In the genomic region with DNA sequence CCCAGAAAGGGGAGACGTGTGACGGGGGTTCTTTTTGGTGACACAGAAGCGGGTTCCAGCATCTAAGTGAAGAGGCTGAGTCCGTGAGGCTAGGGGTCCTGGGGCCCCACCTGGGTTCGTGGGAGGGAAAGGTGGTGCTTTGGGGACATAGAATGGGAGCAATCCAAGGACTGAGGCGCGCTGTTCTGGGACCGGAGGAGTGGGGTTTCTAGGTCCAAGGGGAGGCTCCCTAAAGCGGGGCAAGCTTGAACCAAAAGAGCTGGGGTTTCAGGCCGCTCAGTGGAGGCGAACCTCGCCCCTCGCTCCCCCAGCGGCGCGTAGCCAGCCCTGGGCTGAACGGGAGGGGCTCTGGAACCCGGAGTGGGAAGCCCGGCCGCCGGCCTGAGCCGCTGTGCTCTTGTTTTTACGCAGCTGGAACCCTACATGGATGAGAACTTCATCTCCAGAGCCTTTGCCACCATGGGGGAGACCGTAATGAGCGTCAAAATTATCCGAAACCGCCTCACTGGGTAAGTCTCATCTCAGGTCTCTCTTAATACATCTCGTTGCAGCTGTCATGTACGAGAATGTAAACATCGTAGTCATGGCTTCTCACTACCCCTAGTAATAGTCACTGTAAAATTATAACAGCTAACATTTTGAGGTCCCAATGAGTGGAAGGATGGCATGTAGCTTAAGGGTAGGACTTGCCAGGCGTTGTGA, we compare ENCODE assay signal across 8 cellular contexts. TPM values are rescaled to one million over a fixed set of nuclear protein-coding genes. Genes with fewer than 3 reads are reported as not detected.
DNase-seq lines count a peak whose midpoint lies in the region; ATAC-seq, FAIRE-seq and TF ChIP-seq lines count a peak whose summit lies in the region.

No MANE protein-coding gene starts in this region.

- H3K27me3 Mint-ChIP-seq in central memory CD8-positive, alpha-beta T cell: no peaks in the 10 kb centered on the region

- peak overlapping the region; percentile 98 for H3K4me3 Mint-ChIP-seq in central memory CD8-positive, alpha-beta T cell

- H3K9me3 ChIP-seq in SJCRH30 (replicated peaks): no peaks in the 10 kb centered on the region

- peak overlapping the region; percentile 97 for H3K27ac Mint-ChIP-seq in central memory CD8-positive, alpha-beta T cell (ENCODE audit: low read depth)

- no peaks in the 10 kb centered on the region for H3K9me3 Mint-ChIP-seq in central memory CD8-positive, alpha-beta T cell

- no peak for TF ChIP-seq CTCF in D721Med (IDR thresholded peaks at IDR 0.05; ENCODE audit: insufficient read depth, missing control alignments)

- DNase-seq in COR-L47 (lab: John Stamatoyannopoulos, UW) (peak; percentile 15), SJCRH30 (peak; percentile 59 to 75), inferior parietal cortex (ENCODE audit: extremely low spot score) (peak; percentile 50), D721Med (ENCODE audit: insufficient read length, low spot score) (no peak)
- DNase-seq in central memory CD8-positive, alpha-beta T cell (ENCODE audit: low spot score in 2 of 2): no peak

- peak overlapping the region; percentile 78 for H3K4me3 ChIP-seq in SJCRH30
- H3K4me3 ChIP-seq in skin epidermis: peak overlapping the region; percentile 69 to 94 (median 87)

- no peaks in the 10 kb centered on the region for H3K27me3 ChIP-seq in SJCRH30

- peaks cover 35% of the 10 kb centered on the region for H3K36me3 Mint-ChIP-seq in central memory CD8-positive, alpha-beta T cell (ENCODE audit: insufficient read depth)

- ATAC-seq in GM19025 (IDR thresholded peaks at IDR 0.05; ENCODE audit: low read depth, unreplicated experiment) (peak; percentile 7), HG03280 (IDR thresholded peaks at IDR 0.05; ENCODE audit: unreplicated experiment) (peak; percentile 28)
- peak; percentile 12 for ATAC-seq in central memory CD8-positive, alpha-beta T cell (replicated peaks; ENCODE audit: extremely low read depth, poor library complexity, severe bottlenecking)

- FAIRE-seq in D721Med (lab: Jason Lieb, UNC): no peak

- H3K27ac ChIP-seq in SJCRH30: peak overlapping the region; percentile 68
- H3K27ac ChIP-seq in skin epidermis: peak overlapping the region; percentile 29 to 93 (median 86)

- H3K4me1 Mint-ChIP-seq in central memory CD8-positive, alpha-beta T cell: peaks cover 17% of the 10 kb centered on the region

- H3K36me3 ChIP-seq in SJCRH30: peaks cover 5% of the 10 kb centered on the region

- H3K4me1 ChIP-seq in SJCRH30: peaks cover 6% of the 10 kb centered on the region; the same call in 1 of the 2 replicates

RNA-seq across cellular contexts. Expression of a gene that starts 0.5 kb away (rescaled TPM):
- 24.7 and 28.4 TPM in 2 replicates for total RNA-seq in SJCRH30 (2014; rRNA removed; shearing (Covaris generic))

RNA-seq across cellular contexts. Expression of a gene that starts 38.7 kb away (rescaled TPM):
- not detected in 2 replicates for total RNA-seq in SJCRH30 (2014; rRNA removed; shearing (Covaris generic))

RNA-seq across cellular contexts. Expression of a gene that starts 47.5 kb away (rescaled TPM):
- total RNA-seq in SJCRH30 (2014; rRNA removed; shearing (Covaris generic)): 70.1 and 70.2 TPM in 2 replicates

Comparison
In these comparisons a context has a peak if more than half of its experiments do, and no peak if none do; other contexts are left out.
1. DNase-seq: peak in COR-L47 (single experiment), SJCRH30 (2 of 2) and inferior parietal cortex (single experiment); none in central memory CD8-positive, alpha-beta T cell (0 of 2) and D721Med (single experiment).
2. Peak in every context shown above with its lines, with median percentiles within 50 percentile points of each other: ATAC-seq.